In the genomic region with DNA sequence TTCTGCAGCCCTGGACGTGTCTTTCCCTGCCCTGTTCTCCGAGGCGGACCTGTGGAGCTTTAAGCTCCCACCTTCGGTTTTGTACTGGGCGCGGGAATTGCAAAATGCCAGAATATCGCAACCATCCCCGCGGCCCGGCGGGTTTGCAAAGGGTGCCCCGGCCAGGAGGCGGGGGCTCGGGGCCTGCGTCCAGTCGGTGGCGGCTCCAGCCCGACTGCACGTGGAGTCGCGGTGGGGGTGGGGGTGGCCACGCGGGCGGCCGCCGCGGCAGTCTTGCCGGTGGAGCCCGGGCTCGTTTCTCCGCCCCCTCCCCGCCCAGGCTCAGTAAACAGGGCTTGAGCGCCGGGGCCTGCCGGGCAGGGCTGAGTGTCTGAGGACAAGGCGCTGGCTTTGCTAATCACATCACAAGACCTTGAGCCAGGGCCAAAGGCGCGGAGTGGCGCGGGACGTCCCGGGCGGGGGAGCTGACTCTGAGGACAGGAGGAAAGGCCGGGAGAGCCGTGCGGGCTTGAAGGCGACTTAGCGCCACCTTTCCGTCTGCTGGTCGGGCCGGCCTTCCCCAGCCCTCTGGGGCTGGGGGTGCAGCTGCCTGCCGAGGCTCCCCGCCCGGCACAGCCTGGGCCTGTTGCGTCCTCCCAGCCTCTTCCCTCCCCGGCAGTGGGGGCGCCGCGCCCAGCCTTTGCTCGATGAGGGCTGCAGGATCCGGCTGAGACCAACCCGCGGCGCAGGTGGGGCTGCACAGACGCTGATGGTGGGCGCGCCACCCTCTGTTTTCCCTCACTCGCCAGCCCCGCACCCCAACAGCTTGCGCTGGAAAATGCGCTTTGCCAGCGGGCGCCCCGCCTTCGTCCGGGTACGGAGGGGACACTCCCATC, we compare ENCODE assay signal across 8 cellular contexts.
DNase-seq lines count a peak whose midpoint lies in the region; ATAC-seq lines count a peak whose summit lies in the region.

No MANE protein-coding gene starts in this region.

- ATAC-seq in HG03196 (IDR thresholded peaks at IDR 0.05; ENCODE audit: unreplicated experiment), result peak; percentile 9

- DNase-seq in SKM-1 (lab: John Stamatoyannopoulos, UW; ENCODE audit: unreplicated experiment), result peak; percentile 37
- no peak for DNase-seq in SKM-1 treated with dmso at 0.1 percent for 144 hours (lab: John Stamatoyannopoulos, UW; ENCODE audit: unreplicated experiment)
- DNase-seq in NCI-H82 (lab: John Stamatoyannopoulos, UW), result peak; percentile 91
- peak; percentile 46 for DNase-seq in activated T-cell treated with anti-CD3 and anti-CD28 coated beads for 1 hour (ENCODE audit: low read depth)
- DNase-seq in epidermal melanocyte (ENCODE audit: insufficient read length, low spot score), result peak; percentile 79
- peak; percentile 71 for DNase-seq in middle frontal gyrus (ENCODE audit: extremely low spot score, low spot score)
- DNase-seq in stimulated activated CD8-positive, alpha-beta memory T cell treated with anti-CD3 and anti-CD28 coated beads, Interleukin-2, amount 100 ng/mL, for 48 hours (ENCODE audit: low read depth in 2 of 2), result peak; percentile 48 to 52
